ENCODE assay signal across 19 cellular contexts in the genomic region with DNA sequence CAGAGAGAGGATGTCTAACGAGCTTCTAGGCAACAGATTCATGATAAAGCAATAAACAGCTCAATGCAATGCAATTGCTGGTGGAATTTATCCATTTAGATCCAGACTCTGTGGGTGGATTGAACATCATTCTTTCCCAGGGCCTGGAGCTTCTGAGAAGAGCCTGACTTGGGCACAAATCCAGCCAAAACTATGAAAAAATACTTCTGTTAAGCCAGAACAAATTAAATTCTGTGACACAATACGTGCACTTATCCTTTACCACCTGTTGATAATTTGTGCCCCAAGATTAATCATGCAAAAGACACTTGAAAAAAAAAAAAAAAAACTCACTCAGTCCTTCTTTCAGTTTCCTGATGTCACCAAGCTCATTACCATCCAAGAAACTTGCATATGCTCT.
A peak's percentile ranks its signal among the peaks of the same experiment; 100 is the strongest.
DNase-seq lines count a peak whose midpoint lies in the region; ATAC-seq and TF ChIP-seq lines count a peak whose summit lies in the region.
"Had no signal": no experiment of that assay in that cellular context is flagged by ENCODE, and none has a peak within 500 bp of the region (broad histone marks: within the 10 kb centered on the region; RNA-seq: fewer than 3 reads in every experiment).

No MANE protein-coding gene starts in this region.

- no peak for ATAC-seq in GM21390 (IDR thresholded peaks at IDR 0.05; ENCODE audit: unreplicated experiment)
- ATAC-seq: GM23338, Right ventricle myocardium inferior, T-helper 17 cell had no signal

- H3K9me3 ChIP-seq in adipocyte (ENCODE audit: control insufficient read depth, low read length), result no peaks in the 10 kb centered on the region
- H3K9me3 ChIP-seq: HAP-1 had no signal

- H3K9ac ChIP-seq in adipocyte (ENCODE audit: low read length), result no peak overlapping the region

- no peak for TF ChIP-seq CTCF in AG10803 (conservative IDR thresholded peaks at IDR 0.05; ENCODE audit: low read length)

- H3K4me1 ChIP-seq in adipocyte (ENCODE audit: control insufficient read depth, insufficient read depth, low read length), result no peaks in the 10 kb centered on the region
- H3K4me1 ChIP-seq: HAP-1 had no signal

- no peak overlapping the region for H3K4me3 ChIP-seq in AG10803 (ENCODE audit: low read length)
- no peak overlapping the region for H3K4me3 ChIP-seq in adipocyte (ENCODE audit: low read length)
- H3K4me3 ChIP-seq: GM23338, HAP-1 had no signal

- H3K27me3 ChIP-seq in adipocyte (replicated peaks; ENCODE audit: control insufficient read depth, insufficient read depth, low read length), result no peaks in the 10 kb centered on the region

- no peaks in the 10 kb centered on the region for H3K36me3 ChIP-seq in adipocyte (ENCODE audit: control insufficient read depth, insufficient read depth, low read length, severe bottlenecking)
- H3K36me3 ChIP-seq: HAP-1 had no signal

- DNase-seq in NCI-H2171 treated with DMSO at 0.1 percent for 48 hours (lab: John Stamatoyannopoulos, UW) (peak; percentile 27), NCI-H2171 (lab: John Stamatoyannopoulos, UW) (no peak), AG10803 (ENCODE audit: low read depth) (peak; percentile 57), GM04504 (ENCODE audit: low read depth) (peak; percentile 3), adipocyte (ENCODE audit: low read depth) (peak; percentile 22), putamen (ENCODE audit: low spot score) (no peak)
- no peak for DNase-seq in activated CD4-positive, alpha-beta T cell treated with anti-CD3 and anti-CD28 coated beads for 1 hour
- DNase-seq: CD4-positive, CD25-positive, alpha-beta regulatory T cell; DMS153; Kasumi-1; NCI-H1436 treated with DMSO at 0.1 percent for 48 hours; NCI-H2029 treated with DMSO at 0.1 percent for 48 hours; NCI-H774; SW 1271; T-helper 17 cell had no signal

Comparison
In these comparisons a context has a peak if more than half of its experiments do, and no peak if none do; other contexts are left out.
1. DNase-seq: peak in NCI-H2171 treated with DMSO at 0.1 percent for 48 hours (single experiment), AG10803 (single experiment), GM04504 (single experiment) and adipocyte (single experiment); none in NCI-H2171 (single experiment), putamen (single experiment) and activated CD4-positive, alpha-beta T cell treated with anti-CD3 and anti-CD28 coated beads for 1 hour (single experiment).